ENCODE assay signal across 20 cellular contexts in genomic region chr12:126338031-126338441, GRCh38.
DNase-seq lines count a peak whose midpoint lies in the region; ATAC-seq and TF ChIP-seq lines count a peak whose summit lies in the region.
"Had no signal": no experiment of that assay in that cellular context is flagged by ENCODE, and none has a peak within 500 bp of the region (broad histone marks: within the 10 kb centered on the region; RNA-seq: fewer than 3 reads in every experiment).

No MANE protein-coding gene starts in this region.

- peaks cover 46% of the 10 kb centered on the region for H3K9me3 Mint-ChIP-seq in HFFc6
- peaks cover 2% of the 10 kb centered on the region for H3K9me3 Mint-ChIP-seq in activated CD8-positive, alpha-beta T cell treated with anti-CD3 and anti-CD28 coated beads for 36 hours

- no peaks in the 10 kb centered on the region for H4K20me1 ChIP-seq in PC-3 (ENCODE audit: low read length)

- no peak overlapping the region for H2AFZ ChIP-seq in PC-3 (ENCODE audit: low read length)

- peaks cover 8% of the 10 kb centered on the region; the same call in 1 of the 2 replicates for H3K4me1 Mint-ChIP-seq in HFFc6 (ENCODE audit: low read depth)
- H3K4me1 Mint-ChIP-seq in activated CD8-positive, alpha-beta T cell treated with anti-CD3 and anti-CD28 coated beads for 36 hours (ENCODE audit: low read depth): no peaks in the 10 kb centered on the region
- H3K4me1 Mint-ChIP-seq: CD14-positive monocyte had no signal

- no TSS peak for BruUV-seq in A673 (replicated peaks; lab: Mats Ljungman, UMichigan)
- no TSS peak for BruUV-seq in PC-3 (replicated peaks; lab: Mats Ljungman, UMichigan)

- H3K36me3 ChIP-seq in A673 (ENCODE audit: insufficient read depth, low read length, poor library complexity, severe bottlenecking) (no peaks in the 10 kb centered on the region), PC-3 (ENCODE audit: low read depth, low read length) (no peaks in the 10 kb centered on the region; the same call in 1 of the 2 replicates)

- no peaks in the 10 kb centered on the region for H3K79me2 ChIP-seq in PC-3 (ENCODE audit: low read length)

- CTCF ChIA-PET in A673 (lab: Charles Lee) (no interaction called here), PC-3 (lab: Charles Lee) (no interaction called here)
- CTCF ChIA-PET in activated CD8-positive, alpha-beta T cell treated with anti-CD3 and anti-CD28 coated beads for 36 hours (lab: Charles Lee): no interaction called here

- peaks cover 15% of the 10 kb centered on the region for H3K9me3 ChIP-seq in A673 (ENCODE audit: low read depth, low read length, poor library complexity, severe bottlenecking)
- peaks cover 14% of the 10 kb centered on the region for H3K9me3 ChIP-seq in PC-3 (ENCODE audit: low read length)

- H3K36me3 Mint-ChIP-seq in HFFc6 (ENCODE audit: low read depth): no peaks in the 10 kb centered on the region
- no peaks in the 10 kb centered on the region for H3K36me3 Mint-ChIP-seq in activated CD8-positive, alpha-beta T cell treated with anti-CD3 and anti-CD28 coated beads for 36 hours (ENCODE audit: low read depth)
- H3K36me3 Mint-ChIP-seq: CD14-positive monocyte had no signal

- peak overlapping the region; percentile 51; the same call in 1 of the 2 replicates for H3K27ac Mint-ChIP-seq in HFFc6
- no peak overlapping the region for H3K27ac Mint-ChIP-seq in activated CD8-positive, alpha-beta T cell treated with anti-CD3 and anti-CD28 coated beads for 36 hours
- H3K27ac Mint-ChIP-seq: CD14-positive monocyte had no signal

- H3F3A ChIP-seq in PC-3 (ENCODE audit: low read length, unreplicated experiment): no peaks in the 10 kb centered on the region

- no peaks in the 10 kb centered on the region for H3K9me2 ChIP-seq in PC-3 (replicated peaks; ENCODE audit: low read length)

- intact Hi-C loops in A673 (cut with micrococcal nuclease; ENCODE audit: unreplicated experiment): no loop called here
- intact Hi-C loops in PC-3 (cut with micrococcal nuclease): no loop called here
- intact Hi-C loops in activated CD8-positive, alpha-beta T cell treated with anti-CD3 and anti-CD28 coated beads for 36 hours (cut with micrococcal nuclease): no loop called here

- H3K27ac ChIP-seq in A673 (ENCODE audit: low read depth, low read length, poor library complexity, severe bottlenecking) (peak overlapping the region; percentile 88), PC-3 (ENCODE audit: low read length) (peak overlapping the region; percentile 28; the same call in 1 of the 2 replicates), substantia nigra (ENCODE audit: low read depth, low read length, poor library complexity, severe bottlenecking) (no peak overlapping the region)

- no peak overlapping the region for H3K4me3 ChIP-seq in A673 (ENCODE audit: low read depth, low read length, poor library complexity, severe bottlenecking)
- no peak overlapping the region for H3K4me3 ChIP-seq in PC-3 (ENCODE audit: low read length)

- H3K27me3 ChIP-seq in A673 (replicated peaks; ENCODE audit: insufficient read depth, low read depth, low read length, poor library complexity) (no peaks in the 10 kb centered on the region), PC-3 (ENCODE audit: low read length) (no peaks in the 10 kb centered on the region)

- no peaks in the 10 kb centered on the region for H3K27me3 Mint-ChIP-seq in HFFc6 (ENCODE audit: insufficient read depth)
- H3K27me3 Mint-ChIP-seq in activated CD8-positive, alpha-beta T cell treated with anti-CD3 and anti-CD28 coated beads for 36 hours: no peaks in the 10 kb centered on the region

- peaks cover 33% of the 10 kb centered on the region for H3K4me1 ChIP-seq in A673 (ENCODE audit: insufficient read depth, low read length, poor library complexity, severe bottlenecking)
- no peaks in the 10 kb centered on the region for H3K4me1 ChIP-seq in PC-3 (ENCODE audit: insufficient read depth, low read length)

- TF ChIP-seq CTCF in A673 (conservative IDR thresholded peaks at IDR 0.05; ENCODE audit: low read depth, low read length) (no peak), HFFc6 (IDR thresholded peaks at IDR 0.05) (no peak), PC-3 (conservative IDR thresholded peaks at IDR 0.05; ENCODE audit: low read depth, low read length) (no peak)
- TF ChIP-seq CTCF in activated CD8-positive, alpha-beta T cell treated with anti-CD3 and anti-CD28 coated beads for 36 hours (IDR thresholded peaks at IDR 0.05): no peak

- no peak overlapping the region for H3K9ac ChIP-seq in PC-3 (ENCODE audit: low read length)

- DNase-seq in A673 (ENCODE audit: low spot score) (peak; percentile 90), HFFc6 (peak; percentile 2), PC-3 (peak; percentile 17), fibroblast of gingiva (ENCODE audit: low read depth) (peak; percentile 97), iPS-NIHi7 (ENCODE audit: extremely low spot score) (no peak), substantia nigra (lab: John Stamatoyannopoulos, UW) (no peak), NOMO-1 (lab: John Stamatoyannopoulos, UW; ENCODE audit: unreplicated experiment in 2 of 2) (no peak)
- no peak for DNase-seq in activated CD8-positive, alpha-beta T cell treated with anti-CD3 and anti-CD28 coated beads for 36 hours
- DNase-seq: 8988T, COR-L47, DMS153, HCEC 1CT, KG1, NCI-H1417 treated with DMSO at 0.1 percent for 48 hours, NCI-H2081, NCI-H2227 treated with DMSO at 0.1 percent for 48 hours, NCI-H526 treated with DMSO at 0.1 percent for 48 hours, Right ventricle myocardium superior had no signal

- POLR2A ChIA-PET in A673 (lab: Charles Lee; ENCODE audit: low non-redundant PET) (interaction anchor here (0.5 to 0.6 kb wide), 2 partner anchors 140 to 161 kb away, joined by 3 to 12 read pairs; no protein-coding TSS in a partner anchor), PC-3 (lab: Charles Lee; ENCODE audit: unreplicated experiment) (no interaction called here)
- POLR2A ChIA-PET in activated CD8-positive, alpha-beta T cell treated with anti-CD3 and anti-CD28 coated beads for 36 hours (lab: Charles Lee): no interaction called here

- no peak for ATAC-seq in PC-3
- ATAC-seq in activated CD8-positive, alpha-beta T cell treated with anti-CD3 and anti-CD28 coated beads for 36 hours: no peak
- ATAC-seq: HepG2 had no signal

- H3K4me2 ChIP-seq in PC-3 (ENCODE audit: low read length): no peak overlapping the region

- no peak overlapping the region for H3K4me3 Mint-ChIP-seq in HFFc6
- H3K4me3 Mint-ChIP-seq in activated CD8-positive, alpha-beta T cell treated with anti-CD3 and anti-CD28 coated beads for 36 hours: no peak overlapping the region
- H3K4me3 Mint-ChIP-seq: CD14-positive monocyte had no signal

Comparison
In these comparisons a context has a peak if more than half of its experiments do, and no peak if none do; other contexts are left out.
1. DNase-seq: peak in A673 (single experiment), HFFc6 (single experiment), PC-3 (single experiment) and fibroblast of gingiva (single experiment); none in activated CD8-positive, alpha-beta T cell treated with anti-CD3 and anti-CD28 coated beads for 36 hours (single experiment), iPS-NIHi7 (single experiment), substantia nigra (0 of 49) and NOMO-1 (0 of 2).